Comparison of ENCODE assay signal across 17 cellular contexts in the genomic region with DNA sequence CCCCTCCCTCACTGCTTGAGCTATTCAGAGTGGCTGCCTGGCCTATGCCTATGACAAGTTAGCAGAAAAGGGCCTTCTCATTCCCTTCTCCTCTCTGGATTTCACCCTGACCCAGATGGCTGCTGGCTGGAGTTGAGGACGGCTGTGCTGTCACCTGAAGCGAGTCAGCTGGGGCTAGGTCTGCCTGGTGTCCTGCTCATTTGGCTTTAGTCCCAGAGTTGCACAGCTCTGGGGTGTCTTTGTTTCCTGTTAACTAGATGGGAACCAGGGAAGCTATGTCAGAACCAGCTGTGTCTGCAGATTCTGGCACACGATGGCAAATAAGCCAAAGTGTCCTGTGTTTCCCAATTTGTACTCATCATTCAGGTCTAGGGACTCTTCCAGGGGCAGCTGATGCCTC. TPM values are rescaled to one million over a fixed set of nuclear protein-coding genes. Genes with fewer than 3 reads are reported as not detected.
A peak's percentile ranks its signal among the peaks of the same experiment; 100 is the strongest.
DNase-seq lines count a peak whose midpoint lies in the region; ATAC-seq and TF ChIP-seq lines count a peak whose summit lies in the region.
"Had no signal": no experiment of that assay in that cellular context is flagged by ENCODE, and none has a peak within 500 bp of the region (broad histone marks: within the 10 kb centered on the region; RNA-seq: fewer than 3 reads in every experiment).

No MANE protein-coding gene starts in this region.

- no peak for ATAC-seq in GM21723 (IDR thresholded peaks at IDR 0.05; ENCODE audit: unreplicated experiment)
- no peak for ATAC-seq in natural killer cell treated with Interleukin-12 subunit alpha and Interleukin-12 subunit beta and Interleukin-15 and Interleukin-18, amount 100 ng/mL, for 72 hours
- ATAC-seq in HG03571 (IDR thresholded peaks at IDR 0.05; ENCODE audit: unreplicated experiment), result no peak
- ATAC-seq: A549; stimulated activated memory B cell treated with anti-CD40 and anti-IgM and Interleukin-4, amounts not matched to agents 10 μg/mL and 1 μg/mL and 100 μg/mL, for 72 hours had no signal

- no peak for TF ChIP-seq CTCF in fibroblast of lung (conservative IDR thresholded peaks at IDR 0.05 in 1 of 2, IDR thresholded peaks at IDR 0.05 in 1 of 2; ENCODE audit: low read depth in 1 of 2, low read length in 2 of 2)

- H3K27ac Mint-ChIP-seq in natural killer cell treated with Interleukin-12 subunit alpha and Interleukin-12 subunit beta and Interleukin-15 and Interleukin-18, amount 100 ng/mL, for 72 hours, result no peak overlapping the region
- H3K27ac Mint-ChIP-seq: CD4-positive, CD25-positive, alpha-beta regulatory T cell; stimulated activated memory B cell treated with anti-CD40 and anti-IgM and Interleukin-4, amounts not matched to agents 10 μg/mL and 1 μg/mL and 100 μg/mL, for 72 hours had no signal

- H3K4me2 ChIP-seq in fibroblast of lung (ENCODE audit: extremely low read depth, insufficient read depth, low read length), result no peak overlapping the region
- H3K4me2 ChIP-seq: A549 had no signal

- no peak overlapping the region for H3K27ac ChIP-seq in fibroblast of lung (ENCODE audit: insufficient read depth, low read length)
- H3K27ac ChIP-seq: A549 had no signal

- no peak overlapping the region for H2AFZ ChIP-seq in fibroblast of lung (ENCODE audit: low read length)

- H3K9ac ChIP-seq in fibroblast of lung (ENCODE audit: insufficient read depth, low read length), result no peak overlapping the region

- H3K4me3 ChIP-seq in fibroblast of lung (replicated peaks in 1 of 4; ENCODE audit: control extremely low read depth in 1 of 4, insufficient read depth in 1 of 4, low read depth in 3 of 4, low read length in 4 of 4), result no peak overlapping the region
- H3K4me3 ChIP-seq: A549 had no signal

- DNase-seq in NCI-H2171 treated with DMSO at 0.1 percent for 48 hours (lab: John Stamatoyannopoulos, UW) (peak; percentile 28), NCI-H2171 (lab: John Stamatoyannopoulos, UW) (no peak), NCI-H2029 (lab: John Stamatoyannopoulos, UW) (peak; percentile 48), fibroblast of lung (ENCODE audit: low read depth in 2 of 2) (peak; percentile 19 to 25), pons (ENCODE audit: low spot score) (peak; percentile 32)
- DNase-seq in natural killer cell treated with Interleukin-12 subunit alpha and Interleukin-12 subunit beta and Interleukin-15 and Interleukin-18, amount 100 ng/mL, for 72 hours (ENCODE audit: low spot score), result no peak
- DNase-seq: CD4-positive, CD25-positive, alpha-beta regulatory T cell; effector CD8-positive, alpha-beta T cell; H7; kidney; MV-4-11; retina; T-helper 1 cell had no signal

- H3K27me3 ChIP-seq in fibroblast of lung (ENCODE audit: control insufficient read depth, insufficient read depth, low read length), result no peaks in the 10 kb centered on the region

- H3K9me3 ChIP-seq in fibroblast of lung (ENCODE audit: control insufficient read depth, insufficient read depth, low read depth, low read length), result no peaks in the 10 kb centered on the region
- H3K9me3 ChIP-seq: A549 had no signal

- no peaks in the 10 kb centered on the region for H3K4me1 Mint-ChIP-seq in natural killer cell treated with Interleukin-12 subunit alpha and Interleukin-12 subunit beta and Interleukin-15 and Interleukin-18, amount 100 ng/mL, for 72 hours (ENCODE audit: low read depth in 2 of 2)
- H3K4me1 Mint-ChIP-seq: CD4-positive, CD25-positive, alpha-beta regulatory T cell; stimulated activated memory B cell treated with anti-CD40 and anti-IgM and Interleukin-4, amounts not matched to agents 10 μg/mL and 1 μg/mL and 100 μg/mL, for 72 hours had no signal

- H3K9me3 Mint-ChIP-seq in natural killer cell treated with Interleukin-12 subunit alpha and Interleukin-12 subunit beta and Interleukin-15 and Interleukin-18, amount 100 ng/mL, for 72 hours, result no peaks in the 10 kb centered on the region
- H3K9me3 Mint-ChIP-seq: stimulated activated memory B cell treated with anti-CD40 and anti-IgM and Interleukin-4, amounts not matched to agents 10 μg/mL and 1 μg/mL and 100 μg/mL, for 72 hours had no signal

- no peaks in the 10 kb centered on the region for H4K20me1 ChIP-seq in fibroblast of lung (ENCODE audit: control insufficient read depth, extremely low read depth, insufficient read depth, low read length)

- H3K27me3 Mint-ChIP-seq in natural killer cell treated with Interleukin-12 subunit alpha and Interleukin-12 subunit beta and Interleukin-15 and Interleukin-18, amount 100 ng/mL, for 72 hours, result peaks cover 6 to 24% of the 10 kb centered on the region in 2 donors

- H3K36me3 Mint-ChIP-seq in natural killer cell treated with Interleukin-12 subunit alpha and Interleukin-12 subunit beta and Interleukin-15 and Interleukin-18, amount 100 ng/mL, for 72 hours, result no peaks in the 10 kb centered on the region
- H3K36me3 Mint-ChIP-seq: CD4-positive, CD25-positive, alpha-beta regulatory T cell; stimulated activated memory B cell treated with anti-CD40 and anti-IgM and Interleukin-4, amounts not matched to agents 10 μg/mL and 1 μg/mL and 100 μg/mL, for 72 hours had no signal

- no peak overlapping the region for H3K4me3 Mint-ChIP-seq in natural killer cell treated with Interleukin-12 subunit alpha and Interleukin-12 subunit beta and Interleukin-15 and Interleukin-18, amount 100 ng/mL, for 72 hours
- H3K4me3 Mint-ChIP-seq: CD4-positive, CD25-positive, alpha-beta regulatory T cell; stimulated activated memory B cell treated with anti-CD40 and anti-IgM and Interleukin-4, amounts not matched to agents 10 μg/mL and 1 μg/mL and 100 μg/mL, for 72 hours had no signal

- no peaks in the 10 kb centered on the region for H3K36me3 ChIP-seq in fibroblast of lung (ENCODE audit: control insufficient read depth, insufficient read depth, low read length)

- peaks cover 3% of the 10 kb centered on the region for H3K4me1 ChIP-seq in fibroblast of lung (ENCODE audit: control insufficient read depth, extremely low read depth, insufficient read depth, low read length)
- H3K4me1 ChIP-seq: A549 had no signal

- H3K79me2 ChIP-seq in fibroblast of lung (ENCODE audit: control insufficient read depth, insufficient read depth, low read length), result no peaks in the 10 kb centered on the region

RNA-seq across cellular contexts. Expression of a gene that starts 52.9 kb away (rescaled TPM):
- 15.7 and 28.1 TPM in 2 replicates for total RNA-seq in fibroblast of lung
- 3.7 and 19.7 TPM in 2 replicates for polyA plus RNA-seq in fibroblast of lung
- 4.8 and 22.8 TPM in 2 replicates for polyA plus RNA-seq in fibroblast of lung (2012)
- 1.5 and 41.6 TPM in 2 replicates for polyA minus RNA-seq in fibroblast of lung (ENCODE audit: low replicate concordance)
- total RNA-seq in natural killer cell treated with Interleukin-12 subunit alpha and Interleukin-12 subunit beta and Interleukin-15 and Interleukin-18, amount 100 ng/mL, for 72 hours, result 1 to 10 TPM; 1.5 TPM

Comparison
In these comparisons a context has a peak if more than half of its experiments do, and no peak if none do; other contexts are left out.
1. DNase-seq: peak in NCI-H2171 treated with DMSO at 0.1 percent for 48 hours (single experiment), NCI-H2029 (single experiment), fibroblast of lung (2 of 2) and pons (single experiment); none in NCI-H2171 (single experiment) and natural killer cell treated with Interleukin-12 subunit alpha and Interleukin-12 subunit beta and Interleukin-15 and Interleukin-18, amount 100 ng/mL, for 72 hours (single experiment).